9 cellular contexts compared by ENCODE assay signal in genomic region chr12:125330645-125331341, GRCh38.
DNase-seq lines count a peak whose midpoint lies in the region; ATAC-seq and TF ChIP-seq lines count a peak whose summit lies in the region.
"Had no signal": no experiment of that assay in that cellular context is flagged by ENCODE, and none has a peak within 500 bp of the region (broad histone marks: within the 10 kb centered on the region; RNA-seq: fewer than 3 reads in every experiment).

No MANE protein-coding gene starts in this region.

- no peaks in the 10 kb centered on the region for H3K4me1 Mint-ChIP-seq in nephron

- H3K36me3 ChIP-seq in subcutaneous abdominal adipose tissue (ENCODE audit: control insufficient read depth in 5 of 5, insufficient read depth in 5 of 5, low read length in 5 of 5): no peaks in the 10 kb centered on the region
- H3K36me3 ChIP-seq: neutrophil had no signal

- H3K4me3 ChIP-seq in subcutaneous abdominal adipose tissue (ENCODE audit: low read depth in 1 of 5, low read length in 5 of 5): peak overlapping the region; percentile 53 to 77 (median 56)

- TF ChIP-seq CTCF in foreskin keratinocyte (conservative IDR thresholded peaks at IDR 0.05) (peak; percentile 72), nephron (IDR thresholded peaks at IDR 0.05; ENCODE audit: unreplicated experiment in 3 of 3) (peak; percentile 90 to 94 (median 92))

- H3K4me1 ChIP-seq in foreskin keratinocyte (no peaks in the 10 kb centered on the region), subcutaneous abdominal adipose tissue (ENCODE audit: control insufficient read depth in 5 of 5, insufficient read depth in 5 of 5, low read length in 5 of 5) (peaks cover 1 to 8% (median 5%) of the 10 kb centered on the region in 5 donors)

- H3K27me3 Mint-ChIP-seq in nephron (ENCODE audit: low read depth): peaks cover 68% of the 10 kb centered on the region

- no peak overlapping the region for H3K27ac ChIP-seq in foreskin keratinocyte
- no peak overlapping the region for H3K27ac ChIP-seq in subcutaneous abdominal adipose tissue (ENCODE audit: low read depth, low read length)
- H3K27ac ChIP-seq: neutrophil had no signal

- H3K27me3 ChIP-seq in foreskin keratinocyte (no peaks in the 10 kb centered on the region), subcutaneous abdominal adipose tissue (ENCODE audit: control insufficient read depth in 5 of 5, insufficient read depth in 4 of 5, low read length in 5 of 5) (peaks cover 4 to 21% (median 18%) of the 10 kb centered on the region in 5 donors)

- peak overlapping the region; percentile 16 to 72 (median 58) for H3K9ac ChIP-seq in subcutaneous abdominal adipose tissue (ENCODE audit: low read length in 5 of 5)

- ATAC-seq in HG02588 (IDR thresholded peaks at IDR 0.05; ENCODE audit: unreplicated experiment): peak; percentile 82
- ATAC-seq in foreskin keratinocyte: peak; percentile 85

- peaks cover 5 to 8% (median 6%) of the 10 kb centered on the region in 5 donors for H3K9me3 ChIP-seq in subcutaneous abdominal adipose tissue (ENCODE audit: control insufficient read depth in 5 of 5, low read length in 5 of 5)
- H3K9me3 ChIP-seq: neutrophil had no signal

- H3K4me3 Mint-ChIP-seq in nephron: peak overlapping the region; percentile 60 to 70 (median 68)

- no peak overlapping the region for H3K27ac Mint-ChIP-seq in nephron

- H3K36me3 Mint-ChIP-seq in nephron (ENCODE audit: low read depth): no peaks in the 10 kb centered on the region

- H3K9me3 Mint-ChIP-seq in nephron: peaks cover 7% of the 10 kb centered on the region

- DNase-seq in NCI-H1092 treated with DMSO at 0.1 percent for 48 hours (lab: John Stamatoyannopoulos, UW) (peak; percentile 29), NCI-H1092 (lab: John Stamatoyannopoulos, UW) (no peak), NCI-H748 treated with DMSO at 0.1 percent for 48 hours (lab: John Stamatoyannopoulos, UW) (peak; percentile 5), activated T-helper 1 cell treated with Interleukin-2 at 50 U/mL for 16 hours (ENCODE audit: low read depth) (peak; percentile 5), foreskin keratinocyte (peak in 1 of 2 donors; percentile 7)
